In genomic region chr1:15963968-15964648, GRCh38 we compare ENCODE assay signal across 11 cellular contexts. TPM values are rescaled to one million over a fixed set of nuclear protein-coding genes. Genes with fewer than 3 reads are reported as not detected.
DNase-seq lines count a peak whose midpoint lies in the region; ATAC-seq and TF ChIP-seq lines count a peak whose summit lies in the region.
"Had no signal": no experiment of that assay in that cellular context is flagged by ENCODE, and none has a peak within 500 bp of the region (broad histone marks: within the 10 kb centered on the region; RNA-seq: fewer than 3 reads in every experiment).

No MANE protein-coding gene starts in this region.

- H3K9me3 ChIP-seq in ascending aorta, result no peaks in the 10 kb centered on the region

- H3K27ac Mint-ChIP-seq in activated CD4-positive, alpha-beta T cell treated with anti-CD3 and anti-CD28 coated beads, Interleukin-2, amount 10 ng/mL, durations not matched to agents 24 days and 14 days, result peak overlapping the region; percentile 100
- H3K27ac Mint-ChIP-seq in stimulated activated naive B cell treated with anti-CD40 and anti-IgM and Interleukin-4, amounts not matched to agents 10 μg/mL and 1 μg/mL and 100 μg/mL, for 72 hours, result peak overlapping the region; percentile 98
- no peak overlapping the region for H3K27ac Mint-ChIP-seq in nephron progenitor cell

- H3K4me1 Mint-ChIP-seq in activated CD4-positive, alpha-beta T cell treated with anti-CD3 and anti-CD28 coated beads, Interleukin-2, amount 10 ng/mL, durations not matched to agents 24 days and 14 days, result peaks cover 72% of the 10 kb centered on the region
- H3K4me1 Mint-ChIP-seq in stimulated activated naive B cell treated with anti-CD40 and anti-IgM and Interleukin-4, amounts not matched to agents 10 μg/mL and 1 μg/mL and 100 μg/mL, for 72 hours, result peaks cover 51 to 95% of the 10 kb centered on the region in 2 donors
- H3K4me1 Mint-ChIP-seq in nephron progenitor cell, result peaks cover 40% of the 10 kb centered on the region

- H3K27me3 Mint-ChIP-seq in activated CD4-positive, alpha-beta T cell treated with anti-CD3 and anti-CD28 coated beads, Interleukin-2, amount 10 ng/mL, durations not matched to agents 24 days and 14 days, result no peaks in the 10 kb centered on the region
- no peaks in the 10 kb centered on the region for H3K27me3 Mint-ChIP-seq in stimulated activated naive B cell treated with anti-CD40 and anti-IgM and Interleukin-4, amounts not matched to agents 10 μg/mL and 1 μg/mL and 100 μg/mL, for 72 hours
- peaks cover 8% of the 10 kb centered on the region for H3K27me3 Mint-ChIP-seq in nephron progenitor cell (ENCODE audit: low read depth, poor library complexity)

- TF ChIP-seq CTCF in ascending aorta (IDR thresholded peaks at IDR 0.05) (no peak), nephron progenitor cell (IDR thresholded peaks at IDR 0.05) (no peak)

- H3K36me3 ChIP-seq in ascending aorta, result peaks cover 5 to 7% of the 10 kb centered on the region in 2 donors

- peaks cover 4 to 43% of the 10 kb centered on the region in 2 donors for H3K4me1 ChIP-seq in ascending aorta

- DNase-seq in activated CD4-positive, alpha-beta T cell treated with anti-CD3 and anti-CD28 coated beads, Interleukin-2, amount 10 ng/mL, durations not matched to agents 24 days and 14 days, result peak; percentile 58
- DNase-seq in activated CD4-positive, alpha-beta T cell treated with anti-CD3 and anti-CD28 coated beads for 48 hours, result no peak
- DNase-seq in ascending aorta (ENCODE audit: low spot score in 2 of 2), result no peak
- DNase-seq in stimulated activated naive B cell treated with anti-CD40 and anti-IgM and Interleukin-4, amounts not matched to agents 10 μg/mL and 1 μg/mL and 100 μg/mL, for 72 hours, result no peak
- no peak for DNase-seq in amniotic stem cell (lab: John Stamatoyannopoulos, UW)
- DNase-seq in occipital lobe (lab: John Stamatoyannopoulos, UW), result no peak
- DNase-seq in nephron progenitor cell, result no peak
- DNase-seq: activated CD4-positive, alpha-beta T cell treated with anti-CD3 and anti-CD28 coated beads, Interleukin-2, amount 50 U/mL, for 48 hours had no signal

- H3K36me3 Mint-ChIP-seq in activated CD4-positive, alpha-beta T cell treated with anti-CD3 and anti-CD28 coated beads, Interleukin-2, amount 10 ng/mL, durations not matched to agents 24 days and 14 days (ENCODE audit: low read depth), result peaks cover 44% of the 10 kb centered on the region
- peaks cover 23 to 43% of the 10 kb centered on the region in 2 donors for H3K36me3 Mint-ChIP-seq in stimulated activated naive B cell treated with anti-CD40 and anti-IgM and Interleukin-4, amounts not matched to agents 10 μg/mL and 1 μg/mL and 100 μg/mL, for 72 hours
- peaks cover 44% of the 10 kb centered on the region for H3K36me3 Mint-ChIP-seq in nephron progenitor cell (ENCODE audit: low read depth)

- H3K4me3 ChIP-seq in ascending aorta, result no peak overlapping the region

- H3K27me3 ChIP-seq in ascending aorta, result no peaks in the 10 kb centered on the region

- ATAC-seq in HG03575 (IDR thresholded peaks at IDR 0.05; ENCODE audit: extremely low read depth, insufficient number of reproducible peaks, low FRiP score, unreplicated experiment), result peak; percentile 27
- ATAC-seq in stimulated activated naive B cell treated with anti-CD40 and anti-IgM and Interleukin-4, amounts not matched to agents 10 μg/mL and 1 μg/mL and 100 μg/mL, for 72 hours (replicated peaks), result peak; percentile 19 to 30

- intact Hi-C loops in activated CD4-positive, alpha-beta T cell treated with anti-CD3 and anti-CD28 coated beads, Interleukin-2, amount 10 ng/mL, durations not matched to agents 24 days and 14 days (cut with micrococcal nuclease), result no loop called here
- intact Hi-C loops in ascending aorta (cut with DNase I), result no loop called here

- peak overlapping the region; percentile 58 for H3K4me3 Mint-ChIP-seq in activated CD4-positive, alpha-beta T cell treated with anti-CD3 and anti-CD28 coated beads, Interleukin-2, amount 10 ng/mL, durations not matched to agents 24 days and 14 days
- peak overlapping the region; percentile 77 for H3K4me3 Mint-ChIP-seq in stimulated activated naive B cell treated with anti-CD40 and anti-IgM and Interleukin-4, amounts not matched to agents 10 μg/mL and 1 μg/mL and 100 μg/mL, for 72 hours
- no peak overlapping the region for H3K4me3 Mint-ChIP-seq in nephron progenitor cell

- peaks cover 3% of the 10 kb centered on the region for H3K9me3 Mint-ChIP-seq in activated CD4-positive, alpha-beta T cell treated with anti-CD3 and anti-CD28 coated beads, Interleukin-2, amount 10 ng/mL, durations not matched to agents 24 days and 14 days
- no peaks in the 10 kb centered on the region for H3K9me3 Mint-ChIP-seq in stimulated activated naive B cell treated with anti-CD40 and anti-IgM and Interleukin-4, amounts not matched to agents 10 μg/mL and 1 μg/mL and 100 μg/mL, for 72 hours
- peaks cover 10% of the 10 kb centered on the region for H3K9me3 Mint-ChIP-seq in nephron progenitor cell

- H3K27ac ChIP-seq in ascending aorta, result peak overlapping the region; percentile 22 to 24

RNA-seq across cellular contexts. Expression of gene ZBTB17, which starts 11.8 kb away (rescaled TPM):
- total RNA-seq in activated CD4-positive, alpha-beta T cell treated with anti-CD3 and anti-CD28 coated beads, Interleukin-2, amount 10 ng/mL, durations not matched to agents 24 days and 14 days, result 60.9 and 63.9 TPM in 2 replicates
- total RNA-seq in ascending aorta (155 TPM), occipital lobe (38.8 TPM)

RNA-seq across cellular contexts. Expression of gene SRARP, which starts 39.9 kb away (rescaled TPM):
- total RNA-seq in activated CD4-positive, alpha-beta T cell treated with anti-CD3 and anti-CD28 coated beads, Interleukin-2, amount 10 ng/mL, durations not matched to agents 24 days and 14 days, result not detected in 2 replicates
- not detected for total RNA-seq in ascending aorta
- total RNA-seq in occipital lobe, result 0.62 TPM
- total RNA-seq: liver, skeletal muscle tissue had no signal

RNA-seq across cellular contexts. Expression of gene HSPB7, which starts 53.7 kb away (rescaled TPM):
- total RNA-seq in activated CD4-positive, alpha-beta T cell treated with anti-CD3 and anti-CD28 coated beads, Interleukin-2, amount 10 ng/mL, durations not matched to agents 24 days and 14 days, result not detected in 2 replicates
- total RNA-seq in ascending aorta, result 191 TPM
- not detected for total RNA-seq in occipital lobe

RNA-seq across cellular contexts. Expression of gene CLCNKA, which starts 57.7 kb away (rescaled TPM):
- total RNA-seq in activated CD4-positive, alpha-beta T cell treated with anti-CD3 and anti-CD28 coated beads, Interleukin-2, amount 10 ng/mL, durations not matched to agents 24 days and 14 days, result not detected in 2 replicates
- total RNA-seq in ascending aorta (not detected), occipital lobe (not detected)
- total RNA-seq: liver had no signal

Comparison
In these comparisons a context has a peak if more than half of its experiments do, and no peak if none do; other contexts are left out.
1. RNA of gene HSPB7, which starts 53.7 kb away (total RNA-seq): 191 TPM in ascending aorta (single experiment); not detected in activated CD4-positive, alpha-beta T cell treated with anti-CD3 and anti-CD28 coated beads, Interleukin-2, amount 10 ng/mL, durations not matched to agents 24 days and 14 days and not detected in occipital lobe (single experiment); every median in the first group is over 100 times any median in the second.